31 cellular contexts compared by ENCODE assay signal in the genomic region with DNA sequence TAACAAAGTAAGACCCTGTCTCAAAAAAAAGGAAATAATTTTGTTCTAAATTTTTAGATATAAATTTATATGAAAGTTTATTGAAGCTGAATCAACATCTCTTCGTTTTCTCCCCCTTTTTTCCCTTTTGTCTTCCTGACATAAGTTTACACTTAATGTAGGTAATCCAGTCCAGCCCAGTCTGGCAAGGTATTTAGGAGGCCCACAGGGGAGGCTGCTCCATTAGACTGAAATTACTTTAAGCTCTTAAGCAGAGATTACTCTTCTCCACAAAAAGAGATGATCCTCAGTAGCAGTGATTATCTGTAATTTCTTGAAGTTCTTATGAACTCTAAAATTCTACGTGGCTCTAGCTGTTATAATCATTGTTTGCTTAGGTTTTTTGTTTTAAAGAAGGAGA.
"Had no signal": no experiment of that assay in that cellular context is flagged by ENCODE, and none has a peak within 500 bp of the region (broad histone marks: within the 10 kb centered on the region; RNA-seq: fewer than 3 reads in every experiment).

No MANE protein-coding gene starts in this region.

- H3K4me1 ChIP-seq: parathyroid adenoma, psoas muscle, right lobe of liver, sigmoid colon, suprapubic skin, testis, transverse colon, upper lobe of right lung, uterus had no signal

- H3K9me3 ChIP-seq: ovary, psoas muscle, right lobe of liver, sigmoid colon, suprapubic skin, testis, tibial artery, transverse colon, upper lobe of right lung, uterus had no signal

- H3K27ac Mint-ChIP-seq: naive thymus-derived CD8-positive, alpha-beta T cell; natural killer cell treated with Interleukin-12 subunit alpha and Interleukin-12 subunit beta and Interleukin-15 and Interleukin-18, amount 100 ng/mL, for 72 hours; nephron progenitor cell; progenitor cell of endocrine pancreas; stimulated activated memory B cell treated with anti-CD40 and anti-IgM and Interleukin-4, amounts not matched to agents 10 μg/mL and 1 μg/mL and 100 μg/mL, for 72 hours; stimulated activated naive CD8-positive, alpha-beta T cell treated with anti-CD3 and anti-CD28 coated beads, Interleukin-15, amount 100 ng/mL, for 72 hours; type B pancreatic cell had no signal

- DNase-seq: naive thymus-derived CD8-positive, alpha-beta T cell; nephron progenitor cell; occipital lobe; ovary; posterior cingulate gyrus; psoas muscle; right cardiac atrium; right lobe of liver; sigmoid colon; small intestine; stimulated activated CD4-positive, alpha-beta T cell treated with anti-CD3 and anti-CD28 coated beads, Interleukin-15, amount 100 ng/mL, for 24 hours; stimulated activated CD4-positive, alpha-beta T cell treated with anti-CD3 and anti-CD28 coated beads, Interleukin-2, amount 100 ng/mL, for 24 hours; stimulated activated CD4-positive, alpha-beta T cell treated with anti-CD3 and anti-CD28 coated beads, Interleukin-4, amount 100 ng/mL, for 1 hour; stimulated activated CD4-positive, alpha-beta T cell treated with anti-CD3 and anti-CD28 coated beads, Interleukin-4, amount 100 ng/mL, for 4 hours; stimulated activated CD8-positive, alpha-beta memory T cell treated with anti-CD3 and anti-CD28 coated beads, Interleukin-4, amount 100 ng/mL, for 48 hours; stimulated activated naive CD4-positive, alpha-beta T cell; stimulated activated naive CD8-positive, alpha-beta T cell treated with anti-CD3 and anti-CD28 coated beads, Interleukin-15, amount 100 ng/mL, for 72 hours; stimulated activated naive CD8-positive, alpha-beta T cell treated with anti-CD3 and anti-CD28 coated beads, Interleukin-15, Interleukin-2, amounts not matched to agents 100 U/mL and 50 U/mL, for 24 hours; substantia nigra; testis; tibial artery; transverse colon; upper lobe of right lung; uterus had no signal

- H3K9me3 Mint-ChIP-seq: naive thymus-derived CD8-positive, alpha-beta T cell; natural killer cell treated with Interleukin-12 subunit alpha and Interleukin-12 subunit beta and Interleukin-15 and Interleukin-18, amount 100 ng/mL, for 72 hours; nephron progenitor cell; neural crest cell; stimulated activated naive CD8-positive, alpha-beta T cell treated with anti-CD3 and anti-CD28 coated beads, Interleukin-15, amount 100 ng/mL, for 72 hours; type B pancreatic cell had no signal

- H3K27ac ChIP-seq: ovary, parathyroid adenoma, psoas muscle, right lobe of liver, sigmoid colon, suprapubic skin, testis, tibial artery, transverse colon, upper lobe of right lung, uterus had no signal

- H3K27me3 ChIP-seq: ovary, right lobe of liver, sigmoid colon, suprapubic skin, testis, tibial artery, transverse colon, upper lobe of right lung, uterus had no signal

- H3K4me3 ChIP-seq: ovary, psoas muscle, right lobe of liver, sigmoid colon, suprapubic skin, testis, tibial artery, transverse colon, upper lobe of right lung, uterus had no signal

- H3K9ac ChIP-seq: parathyroid adenoma had no signal

- H3K27me3 Mint-ChIP-seq: progenitor cell of endocrine pancreas, type B pancreatic cell had no signal

- FAIRE-seq: small intestine had no signal

- H2AFZ ChIP-seq: parathyroid adenoma had no signal

- H3K4me3 Mint-ChIP-seq: naive thymus-derived CD8-positive, alpha-beta T cell; natural killer cell treated with Interleukin-12 subunit alpha and Interleukin-12 subunit beta and Interleukin-15 and Interleukin-18, amount 100 ng/mL, for 72 hours; nephron progenitor cell; neural crest cell; stimulated activated memory B cell treated with anti-CD40 and anti-IgM and Interleukin-4, amounts not matched to agents 10 μg/mL and 1 μg/mL and 100 μg/mL, for 72 hours; stimulated activated naive CD8-positive, alpha-beta T cell treated with anti-CD3 and anti-CD28 coated beads, Interleukin-15, amount 100 ng/mL, for 72 hours; type B pancreatic cell had no signal

- H3K36me3 ChIP-seq: ovary, right lobe of liver, sigmoid colon, suprapubic skin, tibial artery, transverse colon, upper lobe of right lung, uterus had no signal

- ATAC-seq: naive thymus-derived CD8-positive, alpha-beta T cell; natural killer cell treated with Interleukin-12 subunit alpha and Interleukin-12 subunit beta and Interleukin-15 and Interleukin-18, amount 100 ng/mL, for 72 hours; psoas muscle; right cardiac atrium; right lobe of liver; stimulated activated memory B cell treated with anti-CD40 and anti-IgM and Interleukin-4, amounts not matched to agents 10 μg/mL and 1 μg/mL and 100 μg/mL, for 72 hours; stimulated activated naive CD8-positive, alpha-beta T cell treated with anti-CD3 and anti-CD28 coated beads, Interleukin-15, amount 100 ng/mL, for 72 hours; stimulated activated naive CD8-positive, alpha-beta T cell treated with anti-CD3 and anti-CD28 coated beads, Interleukin-15, Interleukin-2, amounts not matched to agents 100 U/mL and 50 U/mL, for 24 hours; upper lobe of right lung had no signal

- H3K4me1 Mint-ChIP-seq: naive thymus-derived CD8-positive, alpha-beta T cell; nephron progenitor cell; neural crest cell; stimulated activated naive CD8-positive, alpha-beta T cell treated with anti-CD3 and anti-CD28 coated beads, Interleukin-15, amount 100 ng/mL, for 72 hours had no signal

- H3K79me2 ChIP-seq: parathyroid adenoma had no signal

- H3K36me3 Mint-ChIP-seq: naive thymus-derived CD8-positive, alpha-beta T cell; natural killer cell treated with Interleukin-12 subunit alpha and Interleukin-12 subunit beta and Interleukin-15 and Interleukin-18, amount 100 ng/mL, for 72 hours; stimulated activated memory B cell treated with anti-CD40 and anti-IgM and Interleukin-4, amounts not matched to agents 10 μg/mL and 1 μg/mL and 100 μg/mL, for 72 hours; type B pancreatic cell had no signal
